26 cellular contexts compared by ENCODE assay signal in the genomic region with DNA sequence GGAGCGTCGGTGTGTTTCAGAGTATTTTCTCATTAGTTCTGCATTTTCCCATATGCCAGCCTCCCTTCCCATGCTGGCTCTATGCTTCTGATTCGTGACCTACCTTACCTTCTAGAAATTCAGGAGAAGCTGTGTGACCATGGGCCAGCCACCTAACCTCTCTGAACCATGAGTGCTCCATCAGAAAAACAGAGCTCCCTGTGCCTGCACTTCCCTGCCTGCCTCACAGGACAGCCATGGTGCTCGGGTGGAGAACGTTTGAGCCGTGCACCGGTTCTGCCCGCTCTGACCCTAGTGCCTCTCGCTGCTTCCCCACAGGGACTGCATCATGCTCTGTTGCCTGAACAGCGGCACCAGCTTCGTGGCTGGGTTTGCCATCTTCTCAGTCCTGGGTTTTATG.
DNase-seq lines count a peak whose midpoint lies in the region; ATAC-seq, FAIRE-seq and TF ChIP-seq lines count a peak whose summit lies in the region.
"Had no signal": no experiment of that assay in that cellular context is flagged by ENCODE, and none has a peak within 500 bp of the region (broad histone marks: within the 10 kb centered on the region; RNA-seq: fewer than 3 reads in every experiment).

No MANE protein-coding gene starts in this region.

- no peaks in the 10 kb centered on the region for H3K4me1 ChIP-seq in trophoblast cell (ENCODE audit: control insufficient read depth in 1 of 2, insufficient read depth in 2 of 2, low read length in 2 of 2)
- H3K4me1 ChIP-seq in pancreas = no peaks in the 10 kb centered on the region
- H3K4me1 ChIP-seq: A549, BE2C had no signal

- H2AFZ ChIP-seq in trophoblast cell (ENCODE audit: insufficient read depth, low read length, poor library complexity) = no peak overlapping the region
- H2AFZ ChIP-seq: GM23248 had no signal

- H2BK12ac ChIP-seq in trophoblast cell (ENCODE audit: low read length) = no peak overlapping the region

- no peak overlapping the region for H4K91ac ChIP-seq in trophoblast cell (ENCODE audit: low read depth, low read length)

- H3K4ac ChIP-seq in trophoblast cell (ENCODE audit: low read depth, low read length) = no peak overlapping the region

- H3K18ac ChIP-seq in trophoblast cell (ENCODE audit: low read length) = no peak overlapping the region

- ATAC-seq in left ventricle myocardium superior = no peak
- ATAC-seq in pancreas = no peak
- ATAC-seq in HG03159 (IDR thresholded peaks at IDR 0.05; ENCODE audit: unreplicated experiment) = no peak
- ATAC-seq: GM12878, HCT116 had no signal

- no peak overlapping the region for H3K4me2 ChIP-seq in trophoblast cell (ENCODE audit: low read length)
- H3K4me2 ChIP-seq: A549; BLaER1 treated with 17β-estradiol and CSF1 and Interleukin-3, amounts not matched to agents 10 nM and 100 nM had no signal

- H2BK5ac ChIP-seq in trophoblast cell (ENCODE audit: low read depth, low read length, poor library complexity) = no peak overlapping the region

- no peak overlapping the region for H3K27ac ChIP-seq in trophoblast cell (ENCODE audit: low read depth, low read length)
- H3K27ac ChIP-seq in pancreas = no peak overlapping the region
- H3K27ac ChIP-seq: A549; BLaER1 treated with 17β-estradiol and CSF1 and Interleukin-3, amounts not matched to agents 10 nM and 100 nM; GM23248 had no signal

- no peak overlapping the region for H4K12ac ChIP-seq in trophoblast cell (ENCODE audit: low read depth, low read length)

- H4K8ac ChIP-seq in trophoblast cell (ENCODE audit: low read depth, low read length) = no peak overlapping the region

- peaks cover 6% of the 10 kb centered on the region for H3K9me3 ChIP-seq in trophoblast cell (ENCODE audit: insufficient read depth, low read depth, low read length)
- H3K9me3 ChIP-seq in pancreas = no peaks in the 10 kb centered on the region
- H3K9me3 ChIP-seq: A549, BE2C had no signal

- no peaks in the 10 kb centered on the region for H3K36me3 ChIP-seq in trophoblast cell (ENCODE audit: control insufficient read depth in 1 of 2, insufficient read depth in 2 of 2, low read length in 2 of 2)
- H3K36me3 ChIP-seq in pancreas = no peaks in the 10 kb centered on the region
- H3K36me3 ChIP-seq: BE2C; BLaER1 treated with 17β-estradiol and CSF1 and Interleukin-3, amounts not matched to agents 10 nM and 100 nM had no signal

- H3K27me3 ChIP-seq in trophoblast cell (ENCODE audit: insufficient read depth, low read length) (no peaks in the 10 kb centered on the region), pancreas (no peaks in the 10 kb centered on the region)
- H3K27me3 ChIP-seq: BE2C; BLaER1 treated with 17β-estradiol and CSF1 and Interleukin-3, amounts not matched to agents 10 nM and 100 nM had no signal

- FAIRE-seq in pancreas (lab: Jason Lieb, UNC) = no peak
- FAIRE-seq: A549, D721Med, GM12878, GM19239, H1 had no signal

- H3K23ac ChIP-seq in trophoblast cell (ENCODE audit: low read length) = no peak overlapping the region

- H2AK5ac ChIP-seq in trophoblast cell (ENCODE audit: low read length) = no peak overlapping the region

- H3K9ac ChIP-seq in trophoblast cell (ENCODE audit: low read length) = no peak overlapping the region
- H3K9ac ChIP-seq: BLaER1 treated with 17β-estradiol and CSF1 and Interleukin-3, amounts not matched to agents 10 nM and 100 nM; GM23248 had no signal

- H3K79me1 ChIP-seq in trophoblast cell (ENCODE audit: low read length) = no peaks in the 10 kb centered on the region

- DNase-seq in cardiac septum (ENCODE audit: low spot score) (peak; percentile 58), left ventricle myocardium superior (no peak), islet precursor cell (peak; percentile 34), trophoblast cell (no peak), pancreas (no peak), head of caudate nucleus (no peak)
- DNase-seq: 8988T; ACHN; AML-193; BE2C; CD4-positive, alpha-beta T cell; CD8-positive, alpha-beta memory T cell; DMS 273 treated with DMSO at 0.1 percent for 48 hours; DMS79; EL; GDM1; GM23248; H7 had no signal

- no peak overlapping the region for H3K14ac ChIP-seq in trophoblast cell (ENCODE audit: low read length)

- intact Hi-C loops in cardiac septum (cut with DNase I) (no loop called here), left ventricle myocardium superior (cut with micrococcal nuclease) (no loop called here), pancreas (cut with DNase I) (no loop called here), head of caudate nucleus (cut with DNase I) (no loop called here)

- H3K4me3 ChIP-seq in trophoblast cell (ENCODE audit: low read depth, low read length) (peak overlapping the region; percentile 31), pancreas (no peak overlapping the region)
- H3K4me3 ChIP-seq: A549; BLaER1 treated with 17β-estradiol and CSF1 and Interleukin-3, amounts not matched to agents 10 nM and 100 nM; GM12878; GM23248 had no signal

- no peaks in the 10 kb centered on the region for H3K79me2 ChIP-seq in trophoblast cell (ENCODE audit: control insufficient read depth, insufficient read depth, low read length, poor library complexity)

- H2BK120ac ChIP-seq in trophoblast cell (ENCODE audit: insufficient read depth, low read length, poor library complexity) = no peak overlapping the region

- WGBS in trophoblast cell (ENCODE audit: extremely low coverage, insufficient coverage, insufficient read length) = no CpG with 5 or more reads among the region's 11 CpGs
- 71 to 88% methylated on average over 11 of the region's 11 CpGs for WGBS in pancreas, 2 donors

- TF ChIP-seq CTCF in pancreas (IDR thresholded peaks at IDR 0.05) = no peak

Comparison
In these comparisons a context has a peak if more than half of its experiments do, and no peak if none do; other contexts are left out.
1. DNase-seq: peak in cardiac septum (single experiment) and islet precursor cell (single experiment); none in left ventricle myocardium superior (single experiment), trophoblast cell (0 of 2), pancreas (0 of 6) and head of caudate nucleus (0 of 42).